In the genomic region with DNA sequence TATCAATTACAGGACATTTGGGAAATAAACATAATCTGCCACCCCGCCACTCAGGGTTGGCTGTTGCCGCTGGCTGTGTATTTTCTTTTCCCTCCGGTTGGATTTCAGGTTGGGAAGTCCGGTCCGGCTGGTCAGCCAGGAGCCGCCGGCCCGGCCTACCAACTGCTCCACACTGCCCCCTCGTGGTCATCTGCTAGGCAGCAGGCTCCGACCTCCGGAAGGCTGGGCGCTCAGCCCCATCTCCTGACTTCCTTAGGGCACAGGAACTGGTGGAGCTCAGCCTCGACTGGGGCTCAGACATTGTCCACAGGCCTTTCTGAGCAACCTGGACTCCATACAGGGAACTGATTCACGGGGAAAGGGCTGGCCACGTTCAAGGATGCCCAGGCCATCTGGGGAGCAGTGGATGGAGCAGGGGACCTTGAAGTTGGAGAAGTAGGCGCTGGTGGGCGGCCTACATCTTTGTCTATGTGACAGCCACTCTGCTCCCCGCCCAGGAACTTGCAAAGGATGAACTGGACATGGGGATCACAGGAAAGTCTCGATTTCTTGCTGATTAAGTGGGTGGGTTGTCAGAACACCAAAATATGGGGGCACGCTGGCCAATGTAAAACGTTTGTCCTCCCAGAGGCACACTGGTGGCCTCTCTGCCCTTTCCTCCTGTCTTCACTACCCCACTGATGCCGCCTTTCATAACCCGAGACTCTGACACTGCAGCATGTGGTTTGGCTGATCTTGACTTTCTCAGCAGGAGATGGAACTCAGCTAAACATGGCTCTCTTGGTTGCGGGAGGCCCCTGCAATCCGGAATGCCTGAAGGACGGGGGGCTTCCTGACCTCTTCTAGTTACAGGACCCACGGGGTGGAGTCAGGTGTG, we compare ENCODE assay signal across 8 cellular contexts. TPM values are rescaled to one million over a fixed set of nuclear protein-coding genes. Genes with fewer than 3 reads are reported as not detected.
A peak's percentile ranks its signal among the peaks of the same experiment; 100 is the strongest.
DNase-seq lines count a peak whose midpoint lies in the region; ATAC-seq, FAIRE-seq and TF ChIP-seq lines count a peak whose summit lies in the region.

No MANE protein-coding gene starts in this region.

- H3K4me3 ChIP-seq in adipocyte (ENCODE audit: low read length) (no peak overlapping the region), heart left ventricle (peak overlapping the region in 3 of 12 donors; percentile 11 to 21 (median 18)), psoas muscle (no peak overlapping the region)

- 43 to 49% (median 45%) methylated on average over 23 to 27 of the region's 27 CpGs for WGBS in heart left ventricle, 4 donors
- WGBS in psoas muscle, 3 donors = 41 to 44% (median 42%) methylated on average over 27 of the region's 27 CpGs

- TF ChIP-seq POLR2A in heart left ventricle (IDR thresholded peaks at IDR 0.05) = no peak

- H3K4me1 Mint-ChIP-seq in Calu3 (ENCODE audit: low read depth, unreplicated experiment) = no peaks in the 10 kb centered on the region

- BruUV-seq in Calu3 (replicated peaks; lab: Mats Ljungman, UMichigan) = no TSS peak

- TF ChIP-seq CTCF in Calu3 (IDR thresholded peaks at IDR 0.05; ENCODE audit: unreplicated experiment) (peak; percentile 84), heart left ventricle (IDR thresholded peaks at IDR 0.05) (peak; percentile 94 to 99 (median 96)), psoas muscle (IDR thresholded peaks at IDR 0.05) (peak; percentile 92)

- no peaks in the 10 kb centered on the region for H3K36me3 ChIP-seq in adipocyte (ENCODE audit: control insufficient read depth, insufficient read depth, low read length, severe bottlenecking)
- no peaks in the 10 kb centered on the region for H3K36me3 ChIP-seq in heart left ventricle
- H3K36me3 ChIP-seq in psoas muscle (ENCODE audit: insufficient read depth in 1 of 2, low read depth in 1 of 2) = no peaks in the 10 kb centered on the region

- H3K4me1 ChIP-seq in adipocyte (ENCODE audit: control insufficient read depth, insufficient read depth, low read length) = peaks cover 9% of the 10 kb centered on the region
- peaks cover 0 to 8% (median 3%) of the 10 kb centered on the region in 12 donors for H3K4me1 ChIP-seq in heart left ventricle
- peaks cover 4% of the 10 kb centered on the region for H3K4me1 ChIP-seq in psoas muscle

- CTCF ChIA-PET in Calu3 (lab: Charles Lee) = interaction anchor here (0.5 to 1.0 kb wide), 2 partner anchors 45 to 321 kb away, joined by 5 to 9 read pairs; no protein-coding TSS in a partner anchor

- H3K9me3 Mint-ChIP-seq in Calu3 (ENCODE audit: low read depth, unreplicated experiment) = no peaks in the 10 kb centered on the region

- no peaks in the 10 kb centered on the region for H3K36me3 Mint-ChIP-seq in Calu3 (ENCODE audit: insufficient read depth, unreplicated experiment)

- peak; percentile 68 for ATAC-seq in GM21367 (IDR thresholded peaks at IDR 0.05; ENCODE audit: unreplicated experiment)
- peak; percentile 84 to 93 (median 90) for ATAC-seq in heart left ventricle
- ATAC-seq in psoas muscle = peak; percentile 65 to 86 (median 78)
- no peak for ATAC-seq in GM18873 (IDR thresholded peaks at IDR 0.05; ENCODE audit: low FRiP score, unreplicated experiment)

- intact Hi-C loops in Calu3 (cut with micrococcal nuclease; ENCODE audit: unreplicated experiment) (loop anchor here (5.0 kb wide), 1 partner anchor 406 kb away; no protein-coding TSS in a partner anchor), heart left ventricle (cut with DNase I) (loop anchor here (1.0 to 10.0 kb wide), 13 partner anchors 191 to 896 kb away; a partner anchor contains a TSS), psoas muscle (cut with DNase I) (loop anchor here (2.0 to 10.0 kb wide), 3 partner anchors 404 to 901 kb away; no protein-coding TSS in a partner anchor)

- no peak overlapping the region for H3K4me3 Mint-ChIP-seq in Calu3 (ENCODE audit: low read depth, unreplicated experiment)

- no peak overlapping the region for H3K27ac Mint-ChIP-seq in Calu3 (ENCODE audit: unreplicated experiment)

- H3K9me3 ChIP-seq in adipocyte (ENCODE audit: control insufficient read depth, low read length) (no peaks in the 10 kb centered on the region), heart left ventricle (no peaks in the 10 kb centered on the region), psoas muscle (no peaks in the 10 kb centered on the region)

- no peak overlapping the region for H3K27ac ChIP-seq in heart left ventricle
- H3K27ac ChIP-seq in psoas muscle = no peak overlapping the region

- peaks cover 4% of the 10 kb centered on the region for H3K27me3 ChIP-seq in adipocyte (replicated peaks; ENCODE audit: control insufficient read depth, insufficient read depth, low read length)
- H3K27me3 ChIP-seq in heart left ventricle = peaks cover 0 to 5% (median 0%) of the 10 kb centered on the region in 9 donors
- no peaks in the 10 kb centered on the region for H3K27me3 ChIP-seq in psoas muscle (ENCODE audit: insufficient read depth in 3 of 3, low read length in 2 of 3)

- FAIRE-seq in HTR-8/SVneo (lab: Jason Lieb, UNC) = peak; percentile 78

- DNase-seq in Calu3 = peak; percentile 88
- DNase-seq in HTR-8/SVneo (ENCODE audit: insufficient read length, low spot score) = peak; percentile 77
- peak; percentile 45 for DNase-seq in T follicular helper cell (ENCODE audit: low read depth)
- peak; percentile 94 for DNase-seq in adipocyte (ENCODE audit: low read depth)
- peak; percentile 70 to 92 (median 76) for DNase-seq in heart left ventricle
- peak; percentile 75 to 86 for DNase-seq in psoas muscle

- H3K9ac ChIP-seq in adipocyte (ENCODE audit: low read length) = peak overlapping the region; percentile 23

- peaks cover 12% of the 10 kb centered on the region for H3K27me3 Mint-ChIP-seq in Calu3 (ENCODE audit: unreplicated experiment)

RNA-seq across cellular contexts. Expression of a gene that starts 43.7 kb away (rescaled TPM):
- total RNA-seq in Calu3 (2022) (1.4 TPM in 2 replicates), heart left ventricle (not detected), psoas muscle (not detected)
- polyA plus RNA-seq in heart left ventricle (under 1 TPM in 1 of 2 donors, not detected in 1; 0.07 TPM), psoas muscle (under 1 TPM in 1 of 3 donors, not detected in 2; 0.05 TPM)
